8 cellular contexts compared by ENCODE assay signal in the genomic region with DNA sequence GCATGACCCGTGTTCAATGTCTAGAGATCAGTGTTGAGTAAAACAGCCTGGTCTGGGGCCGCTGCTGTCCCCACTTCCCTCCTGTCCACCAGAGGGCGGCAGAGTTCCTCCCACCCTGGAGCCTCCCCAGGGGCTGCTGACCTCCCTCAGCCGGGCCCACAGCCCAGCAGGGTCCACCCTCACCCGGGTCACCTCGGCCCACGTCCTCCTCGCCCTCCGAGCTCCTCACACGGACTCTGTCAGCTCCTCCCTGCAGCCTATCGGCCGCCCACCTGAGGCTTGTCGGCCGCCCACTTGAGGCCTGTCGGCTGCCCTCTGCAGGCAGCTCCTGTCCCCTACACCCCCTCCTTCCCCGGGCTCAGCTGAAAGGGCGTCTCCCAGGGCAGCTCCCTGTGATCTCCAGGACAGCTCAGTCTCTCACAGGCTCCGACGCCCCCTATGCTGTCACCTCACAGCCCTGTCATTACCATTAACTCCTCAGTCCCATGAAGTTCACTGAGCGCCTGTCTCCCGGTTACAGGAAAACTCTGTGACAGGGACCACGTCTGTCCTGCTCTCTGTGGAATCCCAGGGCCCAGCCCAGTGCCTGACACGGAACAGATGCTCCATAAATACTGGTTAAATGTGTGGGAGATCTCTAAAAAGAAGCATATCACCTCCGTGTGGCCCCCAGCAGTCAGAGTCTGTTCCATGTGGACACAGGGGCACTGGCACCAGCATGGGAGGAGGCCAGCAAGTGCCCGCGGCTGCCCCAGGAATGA. TPM values are rescaled to one million over a fixed set of nuclear protein-coding genes. Genes with fewer than 3 reads are reported as not detected.
DNase-seq lines count a peak whose midpoint lies in the region; ATAC-seq and TF ChIP-seq lines count a peak whose summit lies in the region.

No MANE protein-coding gene starts in this region.

- peaks cover 5% of the 10 kb centered on the region for H3K4me1 Mint-ChIP-seq in activated T-cell treated with anti-CD3 and anti-CD28 coated beads, Interleukin-2, amount 50 U/mL, for 24 hours (ENCODE audit: low read depth)
- no peaks in the 10 kb centered on the region for H3K4me1 Mint-ChIP-seq in progenitor cell of endocrine pancreas (ENCODE audit: low read depth)

- H4K20me1 ChIP-seq in DOHH2 (ENCODE audit: control insufficient read depth, insufficient read depth, low read depth, low read length) (no peaks in the 10 kb centered on the region; the same call in 1 of the 2 replicates), IMR-90 (ENCODE audit: insufficient read depth, low read length) (no peaks in the 10 kb centered on the region), PC-3 (ENCODE audit: low read length) (no peaks in the 10 kb centered on the region)

- POLR2A ChIA-PET in IMR-90 (lab: Charles Lee; ENCODE audit: unreplicated experiment) (no interaction called here), PC-3 (lab: Charles Lee; ENCODE audit: unreplicated experiment) (interaction anchor here (0.7 kb wide), 1 partner anchor 148 kb away, joined by 4 read pairs; no protein-coding TSS in a partner anchor)

- no peaks in the 10 kb centered on the region for H3K36me3 Mint-ChIP-seq in activated T-cell treated with anti-CD3 and anti-CD28 coated beads, Interleukin-2, amount 50 U/mL, for 24 hours (ENCODE audit: low read depth)
- H3K36me3 Mint-ChIP-seq in progenitor cell of endocrine pancreas (ENCODE audit: insufficient read depth): peaks cover 2% of the 10 kb centered on the region

- H3K9ac ChIP-seq in IMR-90 (ENCODE audit: low read depth, low read length) (no peak overlapping the region), PC-3 (ENCODE audit: low read length) (peak overlapping the region; percentile 42)

- ATAC-seq in IMR-90 (ENCODE audit: low read depth) (peak; percentile 64; the same call in 1 of the 2 replicates), PC-3 (peak; percentile 93)

- no peaks in the 10 kb centered on the region for H3K9me1 ChIP-seq in IMR-90 (ENCODE audit: insufficient read depth, low read length)

- H3K4ac ChIP-seq in IMR-90 (ENCODE audit: low read depth, low read length): no peak overlapping the region

- H3K23ac ChIP-seq in IMR-90 (ENCODE audit: low read depth, low read length): no peak overlapping the region

- DNase-seq in IMR-90: no peak
- DNase-seq in PC-3: peak; percentile 71
- peak; percentile 84 for DNase-seq in activated T-cell treated with anti-CD3 and anti-CD28 coated beads, Interleukin-2, amount 50 U/mL, for 24 hours
- peak; percentile 4 for DNase-seq in fibroblast of villous mesenchyme (ENCODE audit: low read depth)
- no peak for DNase-seq in progenitor cell of endocrine pancreas (ENCODE audit: low spot score, unreplicated experiment)
- no peak for DNase-seq in dedifferentiated amniotic fluid mesenchymal stem cell (ENCODE audit: extremely low spot score)
- no peak for DNase-seq in NCI-H128 (lab: John Stamatoyannopoulos, UW; ENCODE audit: unreplicated experiment)

- H3K79me2 ChIP-seq in DOHH2 (ENCODE audit: control insufficient read depth, low read length): no peaks in the 10 kb centered on the region
- H3K79me2 ChIP-seq in PC-3 (ENCODE audit: low read length): no peaks in the 10 kb centered on the region

- no peak overlapping the region for H2AK5ac ChIP-seq in IMR-90 (ENCODE audit: low read depth, low read length)

- no peaks in the 10 kb centered on the region for H3K9me2 ChIP-seq in DOHH2 (replicated peaks; ENCODE audit: control insufficient read depth, low read length)
- no peaks in the 10 kb centered on the region for H3K9me2 ChIP-seq in PC-3 (replicated peaks; ENCODE audit: low read length)

- peak overlapping the region; percentile 60 for H3K4me3 ChIP-seq in DOHH2 (ENCODE audit: low read length)
- H3K4me3 ChIP-seq in IMR-90 (ENCODE audit: insufficient read depth, low read depth, low read length): no peak overlapping the region
- H3K4me3 ChIP-seq in PC-3 (ENCODE audit: low read length): peak overlapping the region; percentile 63
- no peak overlapping the region for H3K4me3 ChIP-seq in fibroblast of villous mesenchyme (ENCODE audit: low read depth, low read length)

- no peak overlapping the region for H3K27ac ChIP-seq in DOHH2 (ENCODE audit: low read depth, low read length)
- H3K27ac ChIP-seq in IMR-90 (ENCODE audit: insufficient read depth, low read length): no peak overlapping the region
- no peak overlapping the region for H3K27ac ChIP-seq in PC-3 (ENCODE audit: low read length)

- H4K91ac ChIP-seq in IMR-90 (ENCODE audit: insufficient read depth, low read depth, low read length): no peak overlapping the region

- H3K4me2 ChIP-seq in DOHH2 (ENCODE audit: low read length): peak overlapping the region; percentile 84
- H3K4me2 ChIP-seq in IMR-90 (ENCODE audit: low read depth, low read length): no peak overlapping the region
- H3K4me2 ChIP-seq in PC-3 (ENCODE audit: low read length): peak overlapping the region; percentile 85

- BruUV-seq in IMR-90 (replicated peaks; lab: Mats Ljungman, UMichigan) (no TSS peak), PC-3 (replicated peaks; lab: Mats Ljungman, UMichigan) (no TSS peak)

- H2AFZ ChIP-seq in IMR-90 (replicated peaks; ENCODE audit: low read length, poor library complexity): no peak overlapping the region
- H2AFZ ChIP-seq in PC-3 (ENCODE audit: low read length): peak overlapping the region; percentile 86

- TF ChIP-seq POLR2A in IMR-90 (IDR thresholded peaks at IDR 0.05; ENCODE audit: low read depth, low read length): no peak

- dilution Hi-C loops in IMR-90 (cut with HindIII; ENCODE audit: low sequenced_read_pairs, unreplicated experiment): no loop called here

- H3K4me3 Mint-ChIP-seq in activated T-cell treated with anti-CD3 and anti-CD28 coated beads, Interleukin-2, amount 50 U/mL, for 24 hours: peak overlapping the region; percentile 68
- no peak overlapping the region for H3K4me3 Mint-ChIP-seq in progenitor cell of endocrine pancreas (ENCODE audit: low read depth)

- no peak overlapping the region for H2BK20ac ChIP-seq in IMR-90 (ENCODE audit: low read depth, low read length)

- H3K56ac ChIP-seq in IMR-90 (ENCODE audit: extremely low read depth, insufficient read depth, low read length): no peak overlapping the region

- no peak overlapping the region for H3K18ac ChIP-seq in IMR-90 (ENCODE audit: low read depth, low read length)

- H3K14ac ChIP-seq in IMR-90 (replicated peaks; ENCODE audit: low read depth, low read length): no peak overlapping the region

- H2AK9ac ChIP-seq in IMR-90 (replicated peaks; ENCODE audit: low read depth, low read length, poor library complexity): peak overlapping the region; percentile 28

- TF ChIP-seq RAD21 in IMR-90 (IDR thresholded peaks at IDR 0.05; ENCODE audit: low read length): no peak

- H4K5ac ChIP-seq in IMR-90 (ENCODE audit: low read depth, low read length): no peak overlapping the region

- no peak overlapping the region for H3K27ac Mint-ChIP-seq in activated T-cell treated with anti-CD3 and anti-CD28 coated beads, Interleukin-2, amount 50 U/mL, for 24 hours
- no peak overlapping the region for H3K27ac Mint-ChIP-seq in progenitor cell of endocrine pancreas

- no peaks in the 10 kb centered on the region for H3K9me3 Mint-ChIP-seq in activated T-cell treated with anti-CD3 and anti-CD28 coated beads, Interleukin-2, amount 50 U/mL, for 24 hours
- peaks cover 33% of the 10 kb centered on the region for H3K9me3 Mint-ChIP-seq in progenitor cell of endocrine pancreas (ENCODE audit: low read depth)

- no peaks in the 10 kb centered on the region for H3F3A ChIP-seq in DOHH2 (ENCODE audit: control insufficient read depth, insufficient read depth)
- no peaks in the 10 kb centered on the region for H3F3A ChIP-seq in PC-3 (ENCODE audit: low read length, unreplicated experiment)

- no peaks in the 10 kb centered on the region for H3K4me1 ChIP-seq in DOHH2 (ENCODE audit: control insufficient read depth, low read length)
- H3K4me1 ChIP-seq in IMR-90 (ENCODE audit: control insufficient read depth, insufficient read depth, low read length): no peaks in the 10 kb centered on the region
- H3K4me1 ChIP-seq in PC-3 (ENCODE audit: insufficient read depth, low read length): peaks cover 5% of the 10 kb centered on the region; the same call in 1 of the 2 replicates

- no peaks in the 10 kb centered on the region for H3K79me1 ChIP-seq in IMR-90 (ENCODE audit: low read depth in 1 of 2, low read length in 2 of 2)

- peaks cover 7% of the 10 kb centered on the region; the same call in 1 of the 2 replicates for H3K27me3 ChIP-seq in DOHH2 (ENCODE audit: control insufficient read depth, low read length)
- H3K27me3 ChIP-seq in IMR-90 (ENCODE audit: control insufficient read depth, insufficient read depth, low read length): no peaks in the 10 kb centered on the region; the same call in 1 of the 2 replicates
- no peaks in the 10 kb centered on the region for H3K27me3 ChIP-seq in PC-3 (ENCODE audit: low read length)

- CTCF ChIA-PET in IMR-90 (lab: Yijun Ruan, JAX): interaction anchor here (1.1 kb wide), 1 partner anchor 9 kb away, joined by 4 read pairs; no protein-coding TSS in a partner anchor
- CTCF ChIA-PET in PC-3 (lab: Charles Lee): interaction anchor here (0.6 to 1.4 kb wide), 6 partner anchors 18 to 153 kb away, joined by 3 to 16 read pairs (median 4); no protein-coding TSS in a partner anchor

- TF ChIP-seq CTCF in DOHH2 (IDR thresholded peaks at IDR 0.05; ENCODE audit: low read depth, low read length, poor library complexity, severe bottlenecking) (peak; percentile 100), IMR-90 (conservative IDR thresholded peaks at IDR 0.05; ENCODE audit: low read depth, low read length) (no peak; the same call in 1 of the 2 replicates), PC-3 (conservative IDR thresholded peaks at IDR 0.05; ENCODE audit: low read depth, low read length) (peak; percentile 97), fibroblast of villous mesenchyme (IDR thresholded peaks at IDR 0.05; ENCODE audit: insufficient read depth, low read depth, low read length) (peak; percentile 57), progenitor cell of endocrine pancreas (IDR thresholded peaks at IDR 0.05; ENCODE audit: unreplicated experiment) (peak; percentile 10)

- peaks cover 57% of the 10 kb centered on the region for H3K27me3 Mint-ChIP-seq in activated T-cell treated with anti-CD3 and anti-CD28 coated beads, Interleukin-2, amount 50 U/mL, for 24 hours
- no peaks in the 10 kb centered on the region for H3K27me3 Mint-ChIP-seq in progenitor cell of endocrine pancreas

- H3K36me3 ChIP-seq in DOHH2 (ENCODE audit: control insufficient read depth, low read length) (no peaks in the 10 kb centered on the region), IMR-90 (ENCODE audit: control insufficient read depth, insufficient read depth, low read length) (no peaks in the 10 kb centered on the region), PC-3 (ENCODE audit: low read depth, low read length) (no peaks in the 10 kb centered on the region; the same call in 1 of the 2 replicates)

- H3K9me3 ChIP-seq in DOHH2 (ENCODE audit: control insufficient read depth, insufficient read depth, low read length) (no peaks in the 10 kb centered on the region), IMR-90 (ENCODE audit: control insufficient read depth, insufficient read depth, low read length) (no peaks in the 10 kb centered on the region), PC-3 (ENCODE audit: low read length) (no peaks in the 10 kb centered on the region)

- in situ Hi-C loops in IMR-90 (cut with MboI; ENCODE audit: low sequenced_read_pairs): no loop called here

- no peak overlapping the region for H2BK120ac ChIP-seq in IMR-90 (ENCODE audit: low read depth, low read length)

- H2BK15ac ChIP-seq in IMR-90 (ENCODE audit: low read depth, low read length): no peak overlapping the region

- intact Hi-C loops in IMR-90 (cut with micrococcal nuclease): no loop called here
- intact Hi-C loops in PC-3 (cut with micrococcal nuclease): loop anchor here (1.0 kb wide), 1 partner anchor 39 kb away; no protein-coding TSS in a partner anchor

- no peak overlapping the region for H2BK5ac ChIP-seq in IMR-90 (ENCODE audit: low read depth, low read length, poor library complexity, severe bottlenecking)

- WGBS in IMR-90 (ENCODE audit: extremely low coverage in 2 of 2, insufficient read length in 1 of 2), 2 experiments: 0% methylated on average over 7 of the region's 26 CpGs; no CpG with 5 or more reads in 1 of the 2 experiments

- no peak overlapping the region for H4K8ac ChIP-seq in IMR-90 (ENCODE audit: low read depth in 2 of 2, low read length in 2 of 2)

RNA-seq across cellular contexts. Expression of gene CEACAM5, which starts 1.5 kb away (rescaled TPM):
- total RNA-seq in IMR-90 (2012; rRNA removed) (not detected in 2 replicates), PC-3 (2014; rRNA removed) (0.75 and 2.8 TPM in 2 replicates), fibroblast of villous mesenchyme (not detected in 2 replicates), progenitor cell of endocrine pancreas (not detected in 2 replicates)
- not detected in 2 replicates for polyA plus RNA-seq in IMR-90 (2012; rRNA removed)
- not detected in 2 replicates for polyA plus RNA-seq in IMR-90 (2012; cell fraction: cytosol; rRNA removed)
- polyA plus RNA-seq in IMR-90 (2012; cell fraction: nucleus; rRNA removed; ENCODE audit: low replicate concordance): not detected in 2 replicates

RNA-seq across cellular contexts. Expression of gene CEACAM7, which starts 18.9 kb away (rescaled TPM):
- total RNA-seq in IMR-90 (2012; rRNA removed): not detected in 2 replicates
- not detected in 2 replicates for polyA plus RNA-seq in IMR-90 (2012; rRNA removed)
- not detected in 2 replicates for polyA plus RNA-seq in IMR-90 (2012; cell fraction: cytosol; rRNA removed)
- not detected in 2 replicates for polyA plus RNA-seq in IMR-90 (2012; cell fraction: nucleus; rRNA removed; ENCODE audit: low replicate concordance)
- not detected in 2 replicates for total RNA-seq in PC-3 (2014; rRNA removed)
- total RNA-seq in fibroblast of villous mesenchyme: not detected in 2 replicates
- not detected in 2 replicates for total RNA-seq in progenitor cell of endocrine pancreas

RNA-seq across cellular contexts. Expression of gene CEACAM6, which starts 48.4 kb away (rescaled TPM):
- not detected in 2 replicates for total RNA-seq in IMR-90 (2012; rRNA removed)
- polyA plus RNA-seq in IMR-90 (2012; rRNA removed): not detected in 2 replicates
- not detected in 2 replicates for polyA plus RNA-seq in IMR-90 (2012; cell fraction: cytosol; rRNA removed)
- not detected in 2 replicates for polyA plus RNA-seq in IMR-90 (2012; cell fraction: nucleus; rRNA removed; ENCODE audit: low replicate concordance)
- 7.1 and 9.0 TPM in 2 replicates for total RNA-seq in PC-3 (2014; rRNA removed)
- total RNA-seq in fibroblast of villous mesenchyme: not detected in 2 replicates
- 0.19 and 0.31 TPM in 2 replicates for total RNA-seq in progenitor cell of endocrine pancreas

Comparison
In these comparisons a context has a peak if more than half of its experiments do, and no peak if none do; other contexts are left out.
1. H3K4me3 ChIP-seq: peak in DOHH2 (single experiment) and PC-3 (single experiment); none in IMR-90 (single experiment) and fibroblast of villous mesenchyme (single experiment).
2. DNase-seq: peak in PC-3 (single experiment), activated T-cell treated with anti-CD3 and anti-CD28 coated beads, Interleukin-2, amount 50 U/mL, for 24 hours (single experiment) and fibroblast of villous mesenchyme (single experiment); none in IMR-90 (single experiment), progenitor cell of endocrine pancreas (single experiment), dedifferentiated amniotic fluid mesenchymal stem cell (single experiment) and NCI-H128 (single experiment).